Comparison of ENCODE assay signal across 1 cellular context in genomic region chr10:43922335-43923280, GRCh38.
TF ChIP-seq lines count a peak whose summit lies in the region.

No MANE protein-coding gene starts in this region.

TF ChIP-seq in SK-N-SH treated with all-trans-retinoic acid at 6 μM for 48 hours, 23 proteins besides CTCF, POLR2A, EP300 and RAD21 (continued from another document):
- TF ChIP-seq CREB5 (CRISPR knock-in tag; IDR thresholded peaks at IDR 0.05; ENCODE audit: low read depth) (no peak), ZC3H10 (CRISPR knock-in tag; IDR thresholded peaks at IDR 0.05) (no peak), BACH2 (CRISPR knock-in tag; IDR thresholded peaks at IDR 0.05; ENCODE audit: borderline replicate concordance) (no peak)
TF ChIP-seq in SK-N-SH treated with all-trans-retinoic acid at 6 μM for 48 hours: peak in this region for 0.
